In the genomic region with DNA sequence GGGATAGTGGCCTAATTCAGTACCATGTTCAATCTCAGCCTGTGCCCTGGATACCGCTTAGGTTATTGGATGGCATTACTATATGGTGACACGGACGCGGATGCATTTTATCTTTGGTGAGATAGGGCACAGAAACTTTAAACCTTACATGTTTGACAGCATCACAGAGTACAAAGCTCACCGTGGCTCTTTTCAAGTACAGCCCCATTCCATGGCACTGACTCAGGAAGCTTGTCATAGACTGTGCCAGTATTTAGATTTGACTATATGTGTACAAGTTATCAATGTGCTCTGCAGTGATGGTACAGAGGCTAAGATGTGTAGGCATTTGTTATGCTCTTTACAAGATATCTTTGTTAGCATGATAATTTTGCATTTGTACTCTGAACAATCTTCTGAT, we compare ENCODE assay signal across 13 cellular contexts.
DNase-seq lines count a peak whose midpoint lies in the region; ATAC-seq and TF ChIP-seq lines count a peak whose summit lies in the region.
"Had no signal": no experiment of that assay in that cellular context is flagged by ENCODE, and none has a peak within 500 bp of the region (broad histone marks: within the 10 kb centered on the region; RNA-seq: fewer than 3 reads in every experiment).

No MANE protein-coding gene starts in this region.

- no peak overlapping the region for H3K27ac Mint-ChIP-seq in T-helper 2 cell treated with Interferon-gamma antibody and Interleukin-4, amounts not matched to agents 5 μg/mL and 100 μg/mL, for 36 hours
- H3K27ac Mint-ChIP-seq: B cell; CD4-positive, alpha-beta T cell had no signal

- peak; percentile 52 for DNase-seq in G401 (ENCODE audit: low spot score)
- peak; percentile 3 for DNase-seq in RKO (ENCODE audit: low spot score)
- DNase-seq in cardiac muscle cell (ENCODE audit: low read depth in 1 of 2, low spot score in 1 of 2): no peak
- DNase-seq in right cardiac atrium: no peak
- DNase-seq in T-helper 2 cell treated with Interferon-gamma antibody and Interleukin-4, amounts not matched to agents 5 μg/mL and 100 μg/mL, for 36 hours (ENCODE audit: low spot score): no peak
- no peak for DNase-seq in OCI-LY7 (ENCODE audit: low spot score)
- DNase-seq in dorsolateral prefrontal cortex: no peak
- DNase-seq: C1 segment of cervical spinal cord; CD4-positive, alpha-beta T cell; DMS79; GM23248; H9 had no signal

- H3K4me1 Mint-ChIP-seq in T-helper 2 cell treated with Interferon-gamma antibody and Interleukin-4, amounts not matched to agents 5 μg/mL and 100 μg/mL, for 36 hours (ENCODE audit: low read depth): no peaks in the 10 kb centered on the region
- H3K4me1 Mint-ChIP-seq: B cell had no signal

- H3K4me1 ChIP-seq in cardiac muscle cell (ENCODE audit: low read depth): peaks cover 9% of the 10 kb centered on the region
- peaks cover 7% of the 10 kb centered on the region for H3K4me1 ChIP-seq in right cardiac atrium (ENCODE audit: control insufficient read depth, insufficient read depth, low read length)
- H3K4me1 ChIP-seq in OCI-LY7 (ENCODE audit: insufficient read depth, low read length, poor library complexity, severe bottlenecking): no peaks in the 10 kb centered on the region

- CTCF ChIA-PET in OCI-LY7 (lab: Charles Lee; ENCODE audit: unreplicated experiment): no interaction called here

- H3K36me3 ChIP-seq in cardiac muscle cell: peaks cover 2% of the 10 kb centered on the region
- no peaks in the 10 kb centered on the region for H3K36me3 ChIP-seq in OCI-LY7 (ENCODE audit: insufficient read depth, low read length)

- H3K27me3 Mint-ChIP-seq in T-helper 2 cell treated with Interferon-gamma antibody and Interleukin-4, amounts not matched to agents 5 μg/mL and 100 μg/mL, for 36 hours (ENCODE audit: low read depth): peaks cover 6% of the 10 kb centered on the region
- H3K27me3 Mint-ChIP-seq: B cell; CD4-positive, alpha-beta T cell had no signal

- H2AFZ ChIP-seq in OCI-LY7 (ENCODE audit: low read length): no peak overlapping the region
- H2AFZ ChIP-seq: GM23248 had no signal

- peak; percentile 32 to 47 for ATAC-seq in right cardiac atrium

- POLR2A ChIA-PET in OCI-LY7 (lab: Charles Lee): no interaction called here

- no peaks in the 10 kb centered on the region for H4K20me1 ChIP-seq in OCI-LY7 (ENCODE audit: insufficient read depth, low read length)

- H3K36me3 Mint-ChIP-seq in T-helper 2 cell treated with Interferon-gamma antibody and Interleukin-4, amounts not matched to agents 5 μg/mL and 100 μg/mL, for 36 hours (ENCODE audit: low read depth): no peaks in the 10 kb centered on the region

- no TSS peak for BruUV-seq in OCI-LY7 (replicated peaks; lab: Mats Ljungman, UMichigan)

- H3K4me3 Mint-ChIP-seq in T-helper 2 cell treated with Interferon-gamma antibody and Interleukin-4, amounts not matched to agents 5 μg/mL and 100 μg/mL, for 36 hours: no peak overlapping the region
- H3K4me3 Mint-ChIP-seq: B cell; CD4-positive, alpha-beta T cell; H9 had no signal

- no peak overlapping the region for H3K4me3 ChIP-seq in cardiac muscle cell
- no peak overlapping the region for H3K4me3 ChIP-seq in right cardiac atrium (ENCODE audit: low read length)
- H3K4me3 ChIP-seq in OCI-LY7 (ENCODE audit: low read depth, low read length, poor library complexity, severe bottlenecking): no peak overlapping the region
- peak overlapping the region in 3 of 59 donors; percentile 2 to 19 (median 8) for H3K4me3 ChIP-seq in dorsolateral prefrontal cortex
- H3K4me3 ChIP-seq: GM23248 had no signal

- intact Hi-C loops in right cardiac atrium (cut with DNase I) (no loop called here), OCI-LY7 (cut with micrococcal nuclease; ENCODE audit: unreplicated experiment) (no loop called here), dorsolateral prefrontal cortex (cut with DNase I) (no loop called here)

- H3K4me2 ChIP-seq in OCI-LY7 (ENCODE audit: low read length): no peak overlapping the region

- TF ChIP-seq CTCF in cardiac muscle cell (IDR thresholded peaks at IDR 0.05; ENCODE audit: low read depth, low read length): no peak
- TF ChIP-seq CTCF in OCI-LY7 (conservative IDR thresholded peaks at IDR 0.05; ENCODE audit: low read length): no peak
- TF ChIP-seq CTCF in dorsolateral prefrontal cortex (IDR thresholded peaks at IDR 0.05 in 54 of 56, conservative IDR thresholded peaks at IDR 0.05 in 2 of 56; ENCODE audit: low read depth in 1 of 56, partially characterized antibody in 56 of 56): no peak

- H3K79me2 ChIP-seq in OCI-LY7 (ENCODE audit: insufficient read depth, low read depth, low read length): no peaks in the 10 kb centered on the region

- peak overlapping the region; percentile 15 for H3K27ac ChIP-seq in cardiac muscle cell
- peak overlapping the region; percentile 71 for H3K27ac ChIP-seq in right cardiac atrium (ENCODE audit: low read length)
- H3K27ac ChIP-seq in OCI-LY7 (ENCODE audit: low read depth, low read length, poor library complexity, severe bottlenecking): no peak overlapping the region
- H3K27ac ChIP-seq in dorsolateral prefrontal cortex: peak overlapping the region in 26 of 59 donors; percentile 1 to 60 (median 20)
- H3K27ac ChIP-seq: GM23248 had no signal

- H3K9me3 ChIP-seq in cardiac muscle cell (ENCODE audit: low read depth) (no peaks in the 10 kb centered on the region), right cardiac atrium (ENCODE audit: control insufficient read depth, low read length) (no peaks in the 10 kb centered on the region), OCI-LY7 (ENCODE audit: low read length) (no peaks in the 10 kb centered on the region)

- H3K9me2 ChIP-seq in OCI-LY7 (ENCODE audit: insufficient read depth, low read length): no peaks in the 10 kb centered on the region

- in situ Hi-C loops in G401 (cut with HindIII; ENCODE audit: low sequenced_read_pairs): no loop called here

- H3K9me3 Mint-ChIP-seq in T-helper 2 cell treated with Interferon-gamma antibody and Interleukin-4, amounts not matched to agents 5 μg/mL and 100 μg/mL, for 36 hours: no peaks in the 10 kb centered on the region
- H3K9me3 Mint-ChIP-seq: CD4-positive, alpha-beta T cell; H9 had no signal

- H3K27me3 ChIP-seq in cardiac muscle cell (no peaks in the 10 kb centered on the region), right cardiac atrium (ENCODE audit: control insufficient read depth, insufficient read depth) (no peaks in the 10 kb centered on the region), dorsolateral prefrontal cortex (no peaks in the 10 kb centered on the region)

- 51% methylated on average over 5 of the region's 5 CpGs for WGBS in right cardiac atrium

Comparison
In these comparisons a context has a peak if more than half of its experiments do, and no peak if none do; other contexts are left out.
1. DNase-seq: peak in G401 (single experiment) and RKO (single experiment); none in cardiac muscle cell (0 of 2), right cardiac atrium (0 of 3), T-helper 2 cell treated with Interferon-gamma antibody and Interleukin-4, amounts not matched to agents 5 μg/mL and 100 μg/mL, for 36 hours (single experiment), OCI-LY7 (single experiment) and dorsolateral prefrontal cortex (0 of 10).